ENCODE assay signal across 15 cellular contexts in genomic region chr10:132437511-132437910, GRCh38. TPM values are rescaled to one million over a fixed set of nuclear protein-coding genes. Genes with fewer than 3 reads are reported as not detected.
DNase-seq lines count a peak whose midpoint lies in the region; ATAC-seq, FAIRE-seq and TF ChIP-seq lines count a peak whose summit lies in the region.
"Had no signal": no experiment of that assay in that cellular context is flagged by ENCODE, and none has a peak within 500 bp of the region (broad histone marks: within the 10 kb centered on the region; RNA-seq: fewer than 3 reads in every experiment).

No MANE protein-coding gene starts in this region.

- ATAC-seq in GM23338, result no peak

- H2BK12ac ChIP-seq in H1 (ENCODE audit: low read depth, low read length) (no peak overlapping the region), trophoblast cell (ENCODE audit: low read length) (peak overlapping the region; percentile 5)

- H3K56ac ChIP-seq in H1 (replicated peaks; ENCODE audit: insufficient read length, low read depth, low read length), result no peak overlapping the region

- peaks cover 4% of the 10 kb centered on the region; the same call in 1 of the 3 replicates for H3K4me1 Mint-ChIP-seq in GM23338

- H3K36me3 Mint-ChIP-seq in GM23338 (ENCODE audit: low read depth), result no peaks in the 10 kb centered on the region; the same call in 2 of the 3 replicates
- H3K36me3 Mint-ChIP-seq: CD8-positive, alpha-beta memory T cell had no signal

- H2BK5ac ChIP-seq in H1 (ENCODE audit: low read depth, low read length) (no peak overlapping the region), trophoblast cell (ENCODE audit: low read depth, low read length, poor library complexity) (no peak overlapping the region)

- no peaks in the 10 kb centered on the region for H3K9me3 Mint-ChIP-seq in GM23338
- H3K9me3 Mint-ChIP-seq: CD8-positive, alpha-beta memory T cell had no signal

- TF ChIP-seq CTCF in Loucy (conservative IDR thresholded peaks at IDR 0.05; ENCODE audit: low read length) (no peak), H1 (IDR thresholded peaks at IDR 0.05; ENCODE audit: control extremely low read depth in 1 of 3, insufficient read depth in 1 of 3, low read depth in 1 of 3, low read length in 3 of 3) (no peak), GM23338 (conservative IDR thresholded peaks at IDR 0.05; ENCODE audit: low read depth in 2 of 2) (no peak)

- H3K79me2 ChIP-seq in Loucy (ENCODE audit: insufficient read depth, low read length) (no peaks in the 10 kb centered on the region), H1 (ENCODE audit: control insufficient read depth in 1 of 2, insufficient read depth in 2 of 2, low read length in 2 of 2) (no peaks in the 10 kb centered on the region), trophoblast cell (ENCODE audit: control insufficient read depth, insufficient read depth, low read length, poor library complexity) (no peaks in the 10 kb centered on the region), GM23338 (replicated peaks; ENCODE audit: insufficient read depth) (no peaks in the 10 kb centered on the region), GM23248 (ENCODE audit: insufficient read depth) (no peaks in the 10 kb centered on the region)

- no peak overlapping the region; the same call in 1 of the 2 replicates for H3K18ac ChIP-seq in H1 (ENCODE audit: extremely low read depth, low read length)
- H3K18ac ChIP-seq in trophoblast cell (ENCODE audit: low read length), result no peak overlapping the region

- H3K36me3 ChIP-seq in Loucy (ENCODE audit: insufficient read depth, low read length) (no peaks in the 10 kb centered on the region), H1 (ENCODE audit: control insufficient read depth in 2 of 4, insufficient read depth in 4 of 4, low read length in 3 of 4) (no peaks in the 10 kb centered on the region; a peak in 1 of 8 replicates), trophoblast cell (ENCODE audit: control insufficient read depth in 1 of 2, insufficient read depth in 2 of 2, low read length in 2 of 2) (no peaks in the 10 kb centered on the region), GM23338 (ENCODE audit: insufficient read depth) (no peaks in the 10 kb centered on the region), GM23248 (ENCODE audit: low read depth) (no peaks in the 10 kb centered on the region)
- H3K36me3 ChIP-seq: BE2C had no signal

- no peak overlapping the region for H2BK20ac ChIP-seq in H1 (ENCODE audit: low read length)

- H3K4me3 Mint-ChIP-seq in GM23338, result no peak overlapping the region
- H3K4me3 Mint-ChIP-seq: CD8-positive, alpha-beta memory T cell had no signal

- no peak overlapping the region for H3K4ac ChIP-seq in H1 (replicated peaks; ENCODE audit: insufficient read length, low read depth, low read length)
- no peak overlapping the region for H3K4ac ChIP-seq in trophoblast cell (ENCODE audit: low read depth, low read length)

- H4K5ac ChIP-seq in H1 (ENCODE audit: insufficient read length, low read depth, low read length), result no peak overlapping the region

- H3K4me3 ChIP-seq in Loucy (ENCODE audit: low read length, poor library complexity, severe bottlenecking), result no peak overlapping the region
- H3K4me3 ChIP-seq in H1 (ENCODE audit: extremely low read depth in 1 of 4, insufficient read depth in 2 of 4, low read depth in 3 of 4, low read length in 4 of 4), result no peak overlapping the region
- no peak overlapping the region for H3K4me3 ChIP-seq in trophoblast cell (ENCODE audit: low read depth, low read length)
- no peak overlapping the region for H3K4me3 ChIP-seq in GM23338
- no peak overlapping the region for H3K4me3 ChIP-seq in GM23248
- H3K4me3 ChIP-seq: A549 had no signal

- H3K27ac Mint-ChIP-seq in GM23338, result no peak overlapping the region; the same call in 1 of the 2 replicates

- peaks cover 3% of the 10 kb centered on the region; the same call in 1 of the 2 replicates for H3F3A ChIP-seq in Loucy (ENCODE audit: low read depth)
- H3F3A ChIP-seq in GM23338 (replicated peaks; ENCODE audit: low read depth), result 0 out of 2 replicates have a peak, but pooled peaks cover 4% of the 10 kb centered on the region
- H3F3A ChIP-seq in GM23248 (ENCODE audit: insufficient read depth), result no peaks in the 10 kb centered on the region

- H2AK5ac ChIP-seq in H1 (ENCODE audit: low read depth, low read length) (no peak overlapping the region), trophoblast cell (ENCODE audit: low read length) (no peak overlapping the region)

- H4K8ac ChIP-seq in H1 (ENCODE audit: extremely low read depth, insufficient read depth, low read length), result no peak overlapping the region
- no peak overlapping the region for H4K8ac ChIP-seq in trophoblast cell (ENCODE audit: low read depth, low read length)

- peaks cover 6% of the 10 kb centered on the region for H3K23me2 ChIP-seq in H1 (ENCODE audit: low read depth, low read length)

- H3K14ac ChIP-seq in H1 (ENCODE audit: insufficient read length), result no peak overlapping the region
- H3K14ac ChIP-seq in trophoblast cell (ENCODE audit: low read length), result no peak overlapping the region

- no peak for FAIRE-seq in H1 (lab: Jason Lieb, UNC)
- FAIRE-seq: A549, GM12892 had no signal

- 0 out of 2 replicates have a peak overlapping the region, but pooled peaks have one; percentile 18 for H2BK15ac ChIP-seq in H1 (ENCODE audit: low read length)

- H3K4me1 ChIP-seq in Loucy (ENCODE audit: insufficient read depth, low read length, poor library complexity, severe bottlenecking), result peaks cover 42% of the 10 kb centered on the region
- H3K4me1 ChIP-seq in H1 (replicated peaks in 1 of 4; ENCODE audit: control insufficient read depth in 3 of 4, insufficient read depth in 4 of 4, low read length in 3 of 4), result no peaks in the 10 kb centered on the region
- no peaks in the 10 kb centered on the region for H3K4me1 ChIP-seq in trophoblast cell (ENCODE audit: control insufficient read depth in 1 of 2, insufficient read depth in 2 of 2, low read length in 2 of 2)
- H3K4me1 ChIP-seq in GM23338 (ENCODE audit: insufficient read depth), result no peaks in the 10 kb centered on the region
- no peaks in the 10 kb centered on the region for H3K4me1 ChIP-seq in GM23248 (ENCODE audit: insufficient read depth)
- H3K4me1 ChIP-seq: BE2C, Caco-2 had no signal

- H3K27ac ChIP-seq in H1 (ENCODE audit: low read depth, low read length) (no peak overlapping the region), trophoblast cell (ENCODE audit: low read depth, low read length) (no peak overlapping the region), GM23338 (ENCODE audit: low read depth) (no peak overlapping the region), GM23248 (no peak overlapping the region)
- H3K27ac ChIP-seq: A549 had no signal

- H3K4me2 ChIP-seq in Loucy (ENCODE audit: low read depth, low read length, poor library complexity, severe bottlenecking) (peak overlapping the region; percentile 5), H1 (ENCODE audit: insufficient read depth in 1 of 2, low read depth in 2 of 2, low read length in 2 of 2) (no peak overlapping the region), trophoblast cell (ENCODE audit: low read length) (no peak overlapping the region), GM23338 (no peak overlapping the region), GM23248 (ENCODE audit: unreplicated experiment) (no peak overlapping the region)
- H3K4me2 ChIP-seq: A549 had no signal

- H3K27me3 ChIP-seq in Loucy (ENCODE audit: insufficient read depth, low read length, poor library complexity, severe bottlenecking), result no peaks in the 10 kb centered on the region
- no peaks in the 10 kb centered on the region for H3K27me3 ChIP-seq in H1 (replicated peaks in 1 of 4; ENCODE audit: control insufficient read depth in 3 of 4, extremely low read depth in 1 of 4, insufficient read depth in 3 of 4, low read length in 3 of 4)
- no peaks in the 10 kb centered on the region for H3K27me3 ChIP-seq in trophoblast cell (ENCODE audit: insufficient read depth, low read length)
- H3K27me3 ChIP-seq in GM23338 (ENCODE audit: insufficient read depth), result no peaks in the 10 kb centered on the region
- H3K27me3 ChIP-seq in GM23248 (replicated peaks; ENCODE audit: insufficient read depth), result no peaks in the 10 kb centered on the region
- H3K27me3 ChIP-seq: BE2C had no signal

- H4K20me1 ChIP-seq in Loucy (ENCODE audit: insufficient read depth, low read length, poor library complexity, severe bottlenecking), result no peaks in the 10 kb centered on the region
- H4K20me1 ChIP-seq in H1 (replicated peaks in 1 of 2; ENCODE audit: control insufficient read depth in 1 of 2, insufficient read depth in 2 of 2, low read length in 2 of 2), result peaks cover 0 to 8% of the 10 kb centered on the region in 2 experiments
- H4K20me1 ChIP-seq in GM23338 (replicated peaks; ENCODE audit: insufficient read depth), result no peaks in the 10 kb centered on the region
- H4K20me1 ChIP-seq in GM23248 (ENCODE audit: insufficient read depth), result no peaks in the 10 kb centered on the region

- WGBS in H1 (ENCODE audit: extremely low coverage in 1 of 2, insufficient coverage in 1 of 2, insufficient read length in 1 of 2, insufficient replicate concordance in 2 of 2, low coverage in 1 of 2, low lambda C conversion rate in 2 of 2, missing lambda C conversion rate in 1 of 2), 2 experiments, result 90% methylated on average over 7 of the region's 11 CpGs; no CpG with 5 or more reads in 1 of the 2 experiments
- no CpG with 5 or more reads among the region's 11 CpGs for WGBS in trophoblast cell (ENCODE audit: extremely low coverage, insufficient coverage, insufficient read length)
- 80 to 88% methylated on average over 11 of the region's 11 CpGs for WGBS in GM23248 (ENCODE audit: low coverage in 1 of 2, low lambda C conversion rate in 2 of 2, missing lambda C conversion rate in 2 of 2), 2 experiments

- H3K27me3 Mint-ChIP-seq in GM23338 (ENCODE audit: insufficient read depth, low read depth, poor library complexity), result peaks cover 1% of the 10 kb centered on the region
- H3K27me3 Mint-ChIP-seq: CD8-positive, alpha-beta memory T cell had no signal

- H3K9me2 ChIP-seq in Loucy (replicated peaks; ENCODE audit: low read depth, low read length), result no peaks in the 10 kb centered on the region
- no peaks in the 10 kb centered on the region for H3K9me2 ChIP-seq in GM23338 (ENCODE audit: insufficient read depth)
- no peaks in the 10 kb centered on the region for H3K9me2 ChIP-seq in GM23248 (ENCODE audit: insufficient read depth)

- H3K9me3 ChIP-seq in Loucy (ENCODE audit: insufficient read depth, low read depth, low read length) (no peaks in the 10 kb centered on the region), H1 (ENCODE audit: insufficient read depth in 2 of 2, low read depth in 1 of 2, low read length in 1 of 2) (no peaks in the 10 kb centered on the region), trophoblast cell (ENCODE audit: insufficient read depth, low read depth, low read length) (peaks cover 9% of the 10 kb centered on the region), GM23248 (ENCODE audit: low read depth) (no peaks in the 10 kb centered on the region)
- H3K9me3 ChIP-seq: A549, BE2C, Caco-2 had no signal

- H3K23ac ChIP-seq in H1 (ENCODE audit: insufficient read length) (no peak overlapping the region), trophoblast cell (ENCODE audit: low read length) (no peak overlapping the region)

- in situ Hi-C loops in GM23248 (cut with MboI), result no loop called here

- TF ChIP-seq EP300 in H1 (IDR thresholded peaks at IDR 0.05; ENCODE audit: borderline replicate concordance in 1 of 2, low read depth in 2 of 2, low read length in 2 of 2), result no peak

- no peak for DNase-seq in H1 (ENCODE audit: low read depth in 1 of 2, low spot score in 2 of 2)
- DNase-seq in trophoblast cell, result no peak
- no peak for DNase-seq in GM23338 (ENCODE audit: low spot score)
- no peak for DNase-seq in stimulated activated naive CD4-positive, alpha-beta T cell (lab: John Stamatoyannopoulos, UW)
- no peak for DNase-seq in GM23248
- DNase-seq: BE2C; Caco-2; CD8-positive, alpha-beta memory T cell; DND-41; GDM1; H7; IMR-90 had no signal

- peak overlapping the region; percentile 53 for H3K9ac ChIP-seq in Loucy (ENCODE audit: low read depth, low read length, poor library complexity, severe bottlenecking)
- no peak overlapping the region for H3K9ac ChIP-seq in H1 (replicated peaks in 1 of 4; ENCODE audit: extremely low read depth in 1 of 4, low read depth in 3 of 4, low read length in 3 of 4)
- no peak overlapping the region for H3K9ac ChIP-seq in trophoblast cell (ENCODE audit: low read length)
- no peak overlapping the region for H3K9ac ChIP-seq in GM23248

- no peak overlapping the region for H4K91ac ChIP-seq in H1 (replicated peaks; ENCODE audit: insufficient read length, low read length)
- peak overlapping the region; percentile 1 for H4K91ac ChIP-seq in trophoblast cell (ENCODE audit: low read depth, low read length)

- H4K12ac ChIP-seq in trophoblast cell (ENCODE audit: low read depth, low read length), result no peak overlapping the region

- no peak for TF ChIP-seq POLR2A in H1 (IDR thresholded peaks at IDR 0.05; ENCODE audit: control extremely low read depth in 1 of 2, low read depth in 2 of 2, low read length in 2 of 2)

- CTCF ChIA-PET in H1 (lab: Charles Lee; ENCODE audit: partially characterized antibody), result interaction anchor here (1.5 to 2.2 kb wide), 2 partner anchors 17 to 31 kb away, joined by 6 to 7 read pairs; no protein-coding TSS in a partner anchor

- H2BK120ac ChIP-seq in H1 (replicated peaks; ENCODE audit: low read depth, low read length), result no peak overlapping the region
- H2BK120ac ChIP-seq in trophoblast cell (ENCODE audit: insufficient read depth, low read length, poor library complexity), result peak overlapping the region; percentile 8

- POLR2A ChIA-PET in H1 (lab: Charles Lee; ENCODE audit: partially characterized antibody), result interaction anchor here (0.9 to 2.6 kb wide), 5 partner anchors 8 to 28 kb away, joined by 3 to 10 read pairs (median 4); no protein-coding TSS in a partner anchor

- H3K79me1 ChIP-seq in H1 (ENCODE audit: low read depth, low read length) (peaks cover 3% of the 10 kb centered on the region), trophoblast cell (ENCODE audit: low read length) (peaks cover 2% of the 10 kb centered on the region)

- no peak for TF ChIP-seq RAD21 in H1 (IDR thresholded peaks at IDR 0.05 in 1 of 2, conservative IDR thresholded peaks at IDR 0.05 in 1 of 2; ENCODE audit: low read depth in 2 of 2, low read length in 2 of 2)

- H2AFZ ChIP-seq in Loucy (ENCODE audit: low read length), result no peak overlapping the region
- H2AFZ ChIP-seq in H1 (ENCODE audit: low read length), result no peak overlapping the region
- H2AFZ ChIP-seq in trophoblast cell (ENCODE audit: insufficient read depth, low read length, poor library complexity), result no peak overlapping the region
- H2AFZ ChIP-seq in GM23338, result no peak overlapping the region
- no peak overlapping the region for H2AFZ ChIP-seq in GM23248

RNA-seq across cellular contexts. Expression of gene PWWP2B, which starts 40.5 kb away (rescaled TPM):
- total RNA-seq in H1 (2021; fragmentation: NEBNext Ultra II Directional; extraction: Animal tissue kit (Norgen Biotek cat#: 25700)), result 10.8 and 11.0 TPM in 2 replicates
- 5.3 and 9.4 TPM in 2 replicates for polyA plus RNA-seq in H1 (2011; rRNA removed)
- polyA plus RNA-seq in H1 (2011; cell fraction: cytosol; rRNA removed), result 7.2 TPM
- polyA plus RNA-seq in H1 (2011; cell fraction: nucleus; rRNA removed), result 17.0 TPM
- 4.8 to 8.4 TPM (median 8.0 TPM) in 4 replicates for polyA plus RNA-seq in H1 (2012, experiment 1 of 2)
- polyA plus RNA-seq in H1 (2012, experiment 2 of 2), result 6.0 TPM
- 6.0 TPM for polyA plus RNA-seq in H1 (2013, experiment 1 of 2)
- 5.5 TPM for polyA plus RNA-seq in H1 (2013, experiment 2 of 2)
- polyA minus RNA-seq in H1 (2011; rRNA and poly(A)+ RNA removed), result 1.2 and 1.4 TPM in 2 replicates
- polyA minus RNA-seq in H1 (2011; cell fraction: cytosol; rRNA and poly(A)+ RNA removed), result 5.2 TPM
- 7.0 TPM for polyA minus RNA-seq in H1 (2011; cell fraction: nucleus; rRNA and poly(A)+ RNA removed)
- 57.0 and 60.9 TPM in 2 replicates for polyA plus RNA-seq in trophoblast cell (2013)
- 8.6 and 12.8 TPM in 2 replicates for total RNA-seq in GM23338 (2014; rRNA removed; shearing (Covaris generic))
- 2.2 and 2.3 TPM in 2 replicates for polyA plus RNA-seq in GM23338 (2016; fragmentation: Nextera tagmentation; extraction: Ambion mirVana)
- 2.4 and 5.8 TPM in 2 replicates for total RNA-seq in GM23248 (2014; rRNA removed; shearing (Covaris generic))
- polyA plus RNA-seq in GM23248 (2016; fragmentation: Nextera tagmentation; extraction: Ambion mirVana), result 0.66 TPM in 2 replicates
